ENCODE assay signal across 26 cellular contexts in genomic region chr9:27107241-27107640, GRCh38.
"Had no signal": no experiment of that assay in that cellular context is flagged by ENCODE, and none has a peak within 500 bp of the region (broad histone marks: within the 10 kb centered on the region; RNA-seq: fewer than 3 reads in every experiment).

No MANE protein-coding gene starts in this region.

- H3K27ac ChIP-seq: coronary artery, dorsolateral prefrontal cortex, epithelial cell of prostate, esophagus squamous epithelium, gastrocnemius medialis, heart right ventricle, left lung had no signal

- H3K4me1 ChIP-seq: esophagus squamous epithelium, gastrocnemius medialis, left lung had no signal

- ATAC-seq: esophagus mucosa, gastrocnemius medialis, heart right ventricle, left cardiac atrium, left lung, left ventricle myocardium superior had no signal

- H3K27me3 ChIP-seq: dorsolateral prefrontal cortex, esophagus squamous epithelium, gastrocnemius medialis, heart right ventricle, left lung had no signal

- H3K9me3 ChIP-seq: esophagus squamous epithelium, gastrocnemius medialis, heart right ventricle, left lung had no signal

- FAIRE-seq: colon, islet of Langerhans, keratinocyte had no signal

- DNase-seq: dermis blood vessel endothelial cell; dorsolateral prefrontal cortex; effector CD4-positive, alpha-beta T cell; effector memory CD4-positive, alpha-beta T cell; erythroblast; esophagus squamous epithelium; foreskin fibroblast; foreskin melanocyte; gastrocnemius medialis; glutamatergic neuron; head of caudate nucleus; heart right ventricle; hippocampal formation; left cardiac atrium; left lung; left ventricle myocardium superior; mammary epithelial cell; mesendoderm; midbrain had no signal

- H3K4me3 ChIP-seq: coronary artery, dorsolateral prefrontal cortex, esophagus squamous epithelium, gastrocnemius medialis, heart right ventricle, left lung, lung had no signal

- H3K36me3 ChIP-seq: esophagus squamous epithelium, gastrocnemius medialis, heart right ventricle, left lung had no signal
